Comparison of ENCODE assay signal across 9 cellular contexts in the genomic region with DNA sequence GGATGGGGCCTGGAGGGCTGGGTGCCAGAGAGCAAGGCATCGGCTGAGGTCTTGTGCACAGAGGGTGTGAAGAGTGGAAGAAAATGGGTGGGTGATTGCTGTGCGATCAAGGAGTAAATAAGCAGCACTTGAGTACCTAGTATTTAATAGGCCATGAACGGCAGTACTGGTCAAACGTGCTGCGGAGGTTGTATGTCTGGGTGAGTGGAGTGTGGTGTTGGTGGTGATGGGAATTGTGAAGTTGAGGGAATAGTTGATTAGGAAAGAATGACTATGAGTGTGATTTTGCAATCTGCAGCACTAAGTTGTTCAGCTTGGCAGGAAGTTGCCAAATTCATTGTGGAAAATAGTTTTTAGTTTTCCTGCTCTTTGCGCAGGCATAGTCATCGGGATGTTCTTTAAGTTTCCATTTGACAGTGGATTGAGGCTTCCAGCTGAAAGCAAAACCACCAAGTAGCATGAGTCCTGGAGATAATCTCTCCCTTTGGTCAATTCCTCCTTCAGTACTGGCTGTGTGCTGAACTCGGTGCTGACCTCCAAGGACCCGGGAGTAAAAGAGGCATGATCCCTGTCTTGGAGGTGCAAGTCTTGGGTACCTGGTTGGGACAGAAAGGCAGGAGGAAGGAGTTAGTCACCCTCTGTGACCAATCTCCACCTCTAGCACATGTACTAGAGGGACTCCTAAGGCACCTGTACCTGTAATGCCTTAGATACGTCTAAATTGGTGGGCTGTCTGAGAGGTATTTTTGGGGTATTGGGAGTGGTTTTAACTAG. TPM values are rescaled to one million over a fixed set of nuclear protein-coding genes. Genes with fewer than 3 reads are reported as not detected.
DNase-seq lines count a peak whose midpoint lies in the region; ATAC-seq, FAIRE-seq and TF ChIP-seq lines count a peak whose summit lies in the region.
"Had no signal": no experiment of that assay in that cellular context is flagged by ENCODE, and none has a peak within 500 bp of the region (broad histone marks: within the 10 kb centered on the region; RNA-seq: fewer than 3 reads in every experiment).

No MANE protein-coding gene starts in this region.

- TF ChIP-seq CTCF in OCI-LY7 (conservative IDR thresholded peaks at IDR 0.05; ENCODE audit: low read length) (no peak), fibroblast of mammary gland (conservative IDR thresholded peaks at IDR 0.05; ENCODE audit: control insufficient read depth, insufficient read depth, low read depth, low read length) (no peak), pancreas (IDR thresholded peaks at IDR 0.05) (no peak)

- H3K9me3 ChIP-seq in OCI-LY7 (ENCODE audit: low read length) (0 out of 2 replicates have a peak, but pooled peaks cover 2% of the 10 kb centered on the region), pancreas (no peaks in the 10 kb centered on the region)

- H3K4me1 ChIP-seq in OCI-LY7 (ENCODE audit: insufficient read depth, low read length, poor library complexity, severe bottlenecking) (peaks cover 32% of the 10 kb centered on the region), pancreas (peaks cover 4 to 27% (median 4%) of the 10 kb centered on the region in 3 donors)

- no TSS peak for BruUV-seq in OCI-LY7 (replicated peaks; lab: Mats Ljungman, UMichigan)

- no peak overlapping the region for H2AFZ ChIP-seq in OCI-LY7 (ENCODE audit: low read length)

- no peak for FAIRE-seq in pancreas (lab: Jason Lieb, UNC)

- POLR2A ChIA-PET in OCI-LY7 (lab: Charles Lee), result interaction anchor here (0.6 kb wide), 1 partner anchor 207 kb away, joined by 6 read pairs; no protein-coding TSS in a partner anchor

- peaks cover 23% of the 10 kb centered on the region for H4K20me1 ChIP-seq in OCI-LY7 (ENCODE audit: insufficient read depth, low read length)

- no peak for ATAC-seq in pancreas
- no peak for ATAC-seq in GM19023 (IDR thresholded peaks at IDR 0.05; ENCODE audit: unreplicated experiment)
- no peak for ATAC-seq in HG03095 (IDR thresholded peaks at IDR 0.05; ENCODE audit: unreplicated experiment)
- ATAC-seq in HG03139 (IDR thresholded peaks at IDR 0.05; ENCODE audit: unreplicated experiment), result no peak

- H3K36me3 ChIP-seq in OCI-LY7 (ENCODE audit: insufficient read depth, low read length) (no peaks in the 10 kb centered on the region), pancreas (no peaks in the 10 kb centered on the region)

- WGBS in pancreas, 2 donors, result 79 to 85% methylated on average over 10 of the region's 10 CpGs

- no peaks in the 10 kb centered on the region for H3K27me3 ChIP-seq in pancreas

- H3K9me2 ChIP-seq in OCI-LY7 (ENCODE audit: insufficient read depth, low read length), result no peaks in the 10 kb centered on the region

- peak overlapping the region; percentile 87 for H3K4me2 ChIP-seq in OCI-LY7 (ENCODE audit: low read length)

- DNase-seq in DMS79 treated with DMSO at 0.1 percent for 48 hours (lab: John Stamatoyannopoulos, UW) (peak; percentile 58), OCI-LY7 (ENCODE audit: low spot score) (no peak), fibroblast of mammary gland (ENCODE audit: low read depth) (peak; percentile 96), pancreas (no peak), GF-D8 (lab: John Stamatoyannopoulos, UW) (no peak)
- DNase-seq: activated naive CD4-positive, alpha-beta T cell treated with anti-CD3 and anti-CD28 coated beads, Interleukin-2, amount 50 U/mL, for 16 hours had no signal

- intact Hi-C loops in OCI-LY7 (cut with micrococcal nuclease; ENCODE audit: unreplicated experiment) (no loop called here), pancreas (cut with DNase I) (no loop called here)

- H3K4me3 ChIP-seq in OCI-LY7 (ENCODE audit: low read depth, low read length, poor library complexity, severe bottlenecking) (peak overlapping the region; percentile 87), fibroblast of mammary gland (ENCODE audit: control insufficient read depth, low read depth, low read length) (peak overlapping the region; percentile 85), pancreas (no peak overlapping the region)

- CTCF ChIA-PET in OCI-LY7 (lab: Charles Lee; ENCODE audit: unreplicated experiment), result interaction anchor here (0.5 kb wide), 1 partner anchor 1949 kb away, joined by 3 read pairs; no protein-coding TSS in a partner anchor

- H3K27ac ChIP-seq in OCI-LY7 (ENCODE audit: low read depth, low read length, poor library complexity, severe bottlenecking) (no peak overlapping the region), pancreas (peak overlapping the region in 3 of 4 donors; percentile 0 to 91 (median 90))

- H3K79me2 ChIP-seq in OCI-LY7 (ENCODE audit: insufficient read depth, low read depth, low read length), result peaks cover 36% of the 10 kb centered on the region; the same call in 1 of the 2 replicates

RNA-seq across cellular contexts. Expression of gene PANX1, which starts 2.1 kb away (rescaled TPM):
- total RNA-seq in OCI-LY7 (2014; rRNA removed; shearing (Covaris generic)), result 14.3 and 16.5 TPM in 2 replicates
- total RNA-seq in OCI-LY7 (2022), result 10.8 and 11.3 TPM in 2 replicates
- 10 to 100 TPM in 1 of 6 donors, 1 to 10 TPM in 5; 3.8 to 10.4 (median 5.7) TPM for total RNA-seq in pancreas
- polyA plus RNA-seq in pancreas, result 1 to 10 TPM; 2.2 to 2.5 TPM

Comparison
In these comparisons a context has a peak if more than half of its experiments do, and no peak if none do; other contexts are left out.
1. DNase-seq: peak in DMS79 treated with DMSO at 0.1 percent for 48 hours (single experiment) and fibroblast of mammary gland (single experiment); none in OCI-LY7 (single experiment), pancreas (0 of 6) and GF-D8 (single experiment).
2. H3K4me3 ChIP-seq: peak in OCI-LY7 (single experiment) and fibroblast of mammary gland (single experiment); none in pancreas (0 of 4).